10 cellular contexts compared by ENCODE assay signal in the genomic region with DNA sequence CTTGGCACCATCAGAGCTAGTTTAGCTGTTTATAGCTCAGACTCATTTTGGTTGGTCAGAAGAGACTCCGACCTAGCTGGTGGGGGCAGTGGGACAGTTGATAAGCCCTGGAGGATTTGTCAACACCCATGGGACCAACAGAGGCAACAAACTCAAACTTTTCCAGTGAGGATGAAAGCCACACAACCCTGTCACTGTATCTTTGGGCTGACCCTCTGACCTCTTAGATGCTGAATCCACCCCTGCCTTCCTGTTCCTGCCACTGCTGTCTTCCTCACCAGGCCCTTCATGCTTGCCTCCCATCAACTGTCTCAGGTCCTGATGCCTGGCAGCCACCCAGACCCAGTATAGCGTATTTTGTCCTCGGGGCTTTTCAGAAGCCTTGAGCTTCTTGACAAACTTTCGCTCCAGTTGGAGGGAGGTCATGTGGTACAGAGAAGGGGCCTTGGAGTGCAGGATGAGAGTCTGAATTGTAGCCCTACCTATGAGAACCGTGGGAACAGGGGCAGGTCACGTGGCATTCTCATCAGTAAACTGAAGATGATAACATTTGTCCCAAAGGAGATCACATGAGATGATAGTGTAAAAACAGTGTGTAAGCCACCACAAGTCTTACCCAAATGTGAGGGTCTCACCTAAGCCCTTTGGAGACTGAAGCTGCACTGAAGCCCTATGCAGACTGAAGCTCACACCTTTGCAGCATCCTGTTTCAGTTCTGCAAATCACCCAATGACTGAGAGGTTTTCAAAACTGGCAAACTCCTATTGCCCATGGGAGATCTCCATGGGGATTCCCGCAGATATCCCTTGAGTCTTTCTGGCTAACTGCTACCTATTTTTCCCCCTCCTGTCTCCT.
DNase-seq lines count a peak whose midpoint lies in the region; ATAC-seq and TF ChIP-seq lines count a peak whose summit lies in the region.
"Had no signal": no experiment of that assay in that cellular context is flagged by ENCODE, and none has a peak within 500 bp of the region (broad histone marks: within the 10 kb centered on the region; RNA-seq: fewer than 3 reads in every experiment).

No MANE protein-coding gene starts in this region.

- peak; percentile 74 for ATAC-seq in GM19372 (IDR thresholded peaks at IDR 0.05; ENCODE audit: low read depth, unreplicated experiment)
- ATAC-seq in HG02840 (IDR thresholded peaks at IDR 0.05; ENCODE audit: low FRiP score, unreplicated experiment): peak; percentile 46
- peak; percentile 70 for ATAC-seq in HG03521 (IDR thresholded peaks at IDR 0.05; ENCODE audit: unreplicated experiment)

- peak; percentile 53 for DNase-seq in GM10266 (ENCODE audit: extremely low spot score)
- no peak for DNase-seq in globus pallidus (ENCODE audit: low spot score)
- no peak for DNase-seq in retina
- DNase-seq in GM03348 (ENCODE audit: low spot score): no peak
- no peak for DNase-seq in nucleus accumbens (lab: John Stamatoyannopoulos, UW)
- DNase-seq: naive thymus-derived CD8-positive, alpha-beta T cell; NCI-H446 had no signal

- no peak for TF ChIP-seq CTCF in GM10266 (IDR thresholded peaks at IDR 0.05; ENCODE audit: control insufficient read depth, insufficient read depth, low read depth, missing control alignments)
